In genomic region chr1:204146965-204147364, GRCh38 we compare ENCODE assay signal across 20 cellular contexts. TPM values are rescaled to one million over a fixed set of nuclear protein-coding genes. Genes with fewer than 3 reads are reported as not detected.
A peak's percentile ranks its signal among the peaks of the same experiment; 100 is the strongest.
DNase-seq lines count a peak whose midpoint lies in the region; ATAC-seq and TF ChIP-seq lines count a peak whose summit lies in the region.
"Had no signal": no experiment of that assay in that cellular context is flagged by ENCODE, and none has a peak within 500 bp of the region (broad histone marks: within the 10 kb centered on the region; RNA-seq: fewer than 3 reads in every experiment).

No MANE protein-coding gene starts in this region.

- WGBS in trophoblast cell (ENCODE audit: extremely low coverage, insufficient coverage, insufficient read length): no CpG with 5 or more reads among the region's 7 CpGs

- peaks cover 10% of the 10 kb centered on the region for H3K4me1 Mint-ChIP-seq in endothelial cell (ENCODE audit: unreplicated experiment)

- H3K27ac ChIP-seq in iPS-18a (ENCODE audit: low read length): no peak overlapping the region
- H3K27ac ChIP-seq in osteoblast (ENCODE audit: low read depth, low read length): no peak overlapping the region
- no peak overlapping the region for H3K27ac ChIP-seq in trophoblast cell (ENCODE audit: low read depth, low read length)
- H3K27ac ChIP-seq: HL-60 had no signal

- no peaks in the 10 kb centered on the region for H3K36me3 Mint-ChIP-seq in endothelial cell (ENCODE audit: low read depth, unreplicated experiment)
- H3K36me3 Mint-ChIP-seq: CD8-positive, alpha-beta T cell had no signal

- H3K4ac ChIP-seq in trophoblast cell (ENCODE audit: low read depth, low read length): no peak overlapping the region

- H4K8ac ChIP-seq in trophoblast cell (ENCODE audit: low read depth, low read length): no peak overlapping the region

- TF ChIP-seq CTCF in osteoblast (IDR thresholded peaks at IDR 0.05; ENCODE audit: extremely low read depth, low read depth, low read length): no peak
- TF ChIP-seq CTCF in endothelial cell (IDR thresholded peaks at IDR 0.05; ENCODE audit: unreplicated experiment): no peak

- H3K27me3 ChIP-seq in iPS-18a (ENCODE audit: control insufficient read depth, insufficient read depth, low read length): peaks cover 9% of the 10 kb centered on the region
- H3K27me3 ChIP-seq in osteoblast (ENCODE audit: insufficient read depth, low read length): peaks cover 27% of the 10 kb centered on the region
- H3K27me3 ChIP-seq in trophoblast cell (ENCODE audit: insufficient read depth, low read length): no peaks in the 10 kb centered on the region

- no peak overlapping the region for H2BK12ac ChIP-seq in trophoblast cell (ENCODE audit: low read length)

- no peak overlapping the region for H3K18ac ChIP-seq in trophoblast cell (ENCODE audit: low read length)

- H3K27ac Mint-ChIP-seq in endothelial cell (ENCODE audit: unreplicated experiment): no peak overlapping the region
- H3K27ac Mint-ChIP-seq: CD8-positive, alpha-beta T cell had no signal

- ATAC-seq in Right ventricle myocardium inferior (no peak), Right ventricle myocardium superior (ENCODE audit: poor library complexity) (no peak), GM18502 (IDR thresholded peaks at IDR 0.05; ENCODE audit: poor library complexity, unreplicated experiment) (no peak), HG03521 (IDR thresholded peaks at IDR 0.05; ENCODE audit: unreplicated experiment) (no peak)
- ATAC-seq: CD8-positive, alpha-beta T cell; PC-3 had no signal

- H3K4me1 ChIP-seq in iPS-18a (ENCODE audit: control insufficient read depth, low read depth, low read length) (peaks cover 23% of the 10 kb centered on the region), osteoblast (ENCODE audit: insufficient read depth, low read length) (no peaks in the 10 kb centered on the region), trophoblast cell (ENCODE audit: control insufficient read depth in 1 of 2, insufficient read depth in 2 of 2, low read length in 2 of 2) (peaks cover 0 to 3% of the 10 kb centered on the region in 2 experiments)
- H3K4me1 ChIP-seq: HAP-1 had no signal

- peak overlapping the region; percentile 5 for H3K9ac ChIP-seq in iPS-18a (ENCODE audit: low read length)
- H3K9ac ChIP-seq in trophoblast cell (ENCODE audit: low read length): no peak overlapping the region

- H2BK120ac ChIP-seq in trophoblast cell (ENCODE audit: insufficient read depth, low read length, poor library complexity): no peak overlapping the region

- intact Hi-C loops in Right ventricle myocardium inferior (cut with DNase I): no loop called here
- intact Hi-C loops in Right ventricle myocardium superior (cut with DNase I): no loop called here

- no peak overlapping the region for H2AK5ac ChIP-seq in trophoblast cell (ENCODE audit: low read length)

- no peak overlapping the region for H4K91ac ChIP-seq in trophoblast cell (ENCODE audit: low read depth, low read length)

- H3K9me3 ChIP-seq in iPS-18a (ENCODE audit: control insufficient read depth, low read depth, low read length) (no peaks in the 10 kb centered on the region), osteoblast (ENCODE audit: low read depth, low read length) (no peaks in the 10 kb centered on the region), trophoblast cell (ENCODE audit: insufficient read depth, low read depth, low read length) (peaks cover 2% of the 10 kb centered on the region)
- H3K9me3 ChIP-seq: HAP-1 had no signal

- H3K4me2 ChIP-seq in osteoblast (ENCODE audit: insufficient read depth, low read length) (no peak overlapping the region), trophoblast cell (ENCODE audit: low read length) (no peak overlapping the region)

- H3K79me1 ChIP-seq in trophoblast cell (ENCODE audit: low read length): peaks cover 4% of the 10 kb centered on the region

- no peaks in the 10 kb centered on the region for H3K36me3 ChIP-seq in iPS-18a (ENCODE audit: control insufficient read depth, low read depth, low read length)
- H3K36me3 ChIP-seq in osteoblast (ENCODE audit: insufficient read depth, low read length): no peaks in the 10 kb centered on the region
- no peaks in the 10 kb centered on the region for H3K36me3 ChIP-seq in trophoblast cell (ENCODE audit: control insufficient read depth in 1 of 2, insufficient read depth in 2 of 2, low read length in 2 of 2)
- H3K36me3 ChIP-seq: HAP-1 had no signal

- no peaks in the 10 kb centered on the region for H3K79me2 ChIP-seq in osteoblast (ENCODE audit: insufficient read depth, low read length)
- peaks cover 2% of the 10 kb centered on the region for H3K79me2 ChIP-seq in trophoblast cell (ENCODE audit: control insufficient read depth, insufficient read depth, low read length, poor library complexity)

- H2AFZ ChIP-seq in osteoblast (ENCODE audit: low read length) (no peak overlapping the region), trophoblast cell (ENCODE audit: insufficient read depth, low read length, poor library complexity) (no peak overlapping the region)

- H3K4me3 ChIP-seq in iPS-18a (ENCODE audit: low read length): no peak overlapping the region
- no peak overlapping the region for H3K4me3 ChIP-seq in osteoblast (ENCODE audit: insufficient read depth, low read length)
- no peak overlapping the region for H3K4me3 ChIP-seq in trophoblast cell (ENCODE audit: low read depth, low read length)
- H3K4me3 ChIP-seq: HAP-1 had no signal

- no peak overlapping the region for H3K23ac ChIP-seq in trophoblast cell (ENCODE audit: low read length)

- DNase-seq in Right ventricle myocardium inferior (ENCODE audit: missing footprints): peak; percentile 66
- no peak for DNase-seq in Right ventricle myocardium superior
- DNase-seq in osteoblast (ENCODE audit: insufficient read length, low spot score, missing footprints): peak; percentile 37
- DNase-seq in trophoblast cell: no peak
- DNase-seq in endothelial cell (ENCODE audit: low spot score): no peak
- DNase-seq: CD8-positive, alpha-beta T cell; DMS79 treated with DMSO at 0.1 percent for 48 hours; KG1; NCI-H1417 treated with DMSO at 0.1 percent for 48 hours; NCI-H2029; NCI-H2171; NCI-H446; NCI-H748 treated with DMSO at 0.1 percent for 48 hours; PC-3 had no signal

- H3K27me3 Mint-ChIP-seq in endothelial cell (ENCODE audit: unreplicated experiment): peaks cover 18% of the 10 kb centered on the region

- no peaks in the 10 kb centered on the region for H4K20me1 ChIP-seq in osteoblast (ENCODE audit: insufficient read depth, low read length)

- H3K14ac ChIP-seq in trophoblast cell (ENCODE audit: low read length): no peak overlapping the region

- H2BK5ac ChIP-seq in trophoblast cell (ENCODE audit: low read depth, low read length, poor library complexity): no peak overlapping the region

- no peak overlapping the region for H3K4me3 Mint-ChIP-seq in endothelial cell (ENCODE audit: unreplicated experiment)
- H3K4me3 Mint-ChIP-seq: CD8-positive, alpha-beta T cell had no signal

- no peaks in the 10 kb centered on the region for H3K9me3 Mint-ChIP-seq in endothelial cell (ENCODE audit: unreplicated experiment)
- H3K9me3 Mint-ChIP-seq: CD8-positive, alpha-beta T cell had no signal

- H4K12ac ChIP-seq in trophoblast cell (ENCODE audit: low read depth, low read length): no peak overlapping the region

RNA-seq across cellular contexts. Expression of gene ETNK2, which starts 4.9 kb away (rescaled TPM):
- 5.3 TPM for total RNA-seq in Right ventricle myocardium inferior
- 5.2 TPM for total RNA-seq in Right ventricle myocardium superior
- 0.72 and 1.2 TPM in 2 replicates for total RNA-seq in osteoblast
- 7.7 and 8.1 TPM in 2 replicates for polyA plus RNA-seq in trophoblast cell (2013)
- 15.9 TPM for total RNA-seq in endothelial cell (ENCODE audit: unreplicated experiment)

RNA-seq across cellular contexts. Expression of gene REN, which starts 19.2 kb away (rescaled TPM):
- total RNA-seq in Right ventricle myocardium inferior: not detected
- total RNA-seq in Right ventricle myocardium superior: not detected
- not detected in 2 replicates for total RNA-seq in osteoblast
- 0.04 TPM in 1 of 2 replicates, not detected in the other for polyA plus RNA-seq in trophoblast cell (2013)
- not detected for total RNA-seq in endothelial cell (ENCODE audit: unreplicated experiment)
- total RNA-seq: CD8-positive, alpha-beta T cell; G401 had no signal

RNA-seq across cellular contexts. Expression of gene KISS1, which starts 49.3 kb away (rescaled TPM):
- total RNA-seq in Right ventricle myocardium inferior (not detected), Right ventricle myocardium superior (not detected), osteoblast (not detected in 2 replicates), endothelial cell (ENCODE audit: unreplicated experiment) (not detected)
- polyA plus RNA-seq in trophoblast cell (2013): 0.08 TPM in 1 of 2 replicates, not detected in the other
- total RNA-seq: CD8-positive, alpha-beta T cell; G401 had no signal

Comparison
In these comparisons a context has a peak if more than half of its experiments do, and no peak if none do; other contexts are left out.
1. DNase-seq: peak in Right ventricle myocardium inferior (single experiment) and osteoblast (single experiment); none in Right ventricle myocardium superior (single experiment), trophoblast cell (0 of 2) and endothelial cell (single experiment).